In the genomic region with DNA sequence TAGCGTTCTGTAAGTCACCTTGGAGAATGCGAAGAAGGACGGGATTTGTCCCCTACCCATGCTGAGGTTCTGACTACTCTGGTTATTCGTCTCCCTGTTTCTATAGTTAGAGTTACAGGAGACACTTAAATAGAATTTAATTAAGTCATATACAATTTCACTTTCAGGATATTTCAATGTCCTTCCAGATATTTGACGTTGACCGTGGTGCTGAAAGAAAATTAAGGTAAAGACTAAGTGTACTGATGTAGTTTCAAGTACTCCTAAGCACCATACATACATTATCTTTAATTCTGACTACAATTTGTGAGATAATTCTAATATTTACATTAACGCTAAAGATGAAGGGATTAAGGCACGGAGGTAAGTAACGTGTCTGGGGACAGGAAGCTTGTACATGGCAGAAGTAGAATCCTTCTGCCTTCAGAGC, we compare ENCODE assay signal across 8 cellular contexts. TPM values are rescaled to one million over a fixed set of nuclear protein-coding genes. Genes with fewer than 3 reads are reported as not detected.
DNase-seq lines count a peak whose midpoint lies in the region; ATAC-seq, FAIRE-seq and TF ChIP-seq lines count a peak whose summit lies in the region.

No MANE protein-coding gene starts in this region.

- TF ChIP-seq RAD21 in neural cell (conservative IDR thresholded peaks at IDR 0.05), result no peak

- no peaks in the 10 kb centered on the region for H3K36me3 ChIP-seq in endocrine pancreas (ENCODE audit: control insufficient read depth, insufficient read depth, low read length)
- no peaks in the 10 kb centered on the region for H3K36me3 ChIP-seq in neural cell (ENCODE audit: insufficient read depth, low read length)

- peak; percentile 31 to 41 for DNase-seq in NCI-H526 (lab: John Stamatoyannopoulos, UW)
- no peak for DNase-seq in NCI-H526 treated with DMSO at 0.1 percent for 48 hours (lab: John Stamatoyannopoulos, UW)
- DNase-seq in GM13976 (ENCODE audit: low spot score), result no peak
- no peak for DNase-seq in urothelium cell line (ENCODE audit: low spot score)

- ATAC-seq in GM21528 (IDR thresholded peaks at IDR 0.05; ENCODE audit: low FRiP score, unreplicated experiment), result no peak

- peak overlapping the region; percentile 57 for H2AFZ ChIP-seq in neural cell (ENCODE audit: low read depth, low read length)

- H3K4me3 ChIP-seq in endocrine pancreas (ENCODE audit: control insufficient read depth, insufficient read depth, low read length) (peak overlapping the region; percentile 100), neural cell (ENCODE audit: low read length) (peak overlapping the region; percentile 85)

- no peak for TF ChIP-seq EP300 in neural cell (conservative IDR thresholded peaks at IDR 0.05; ENCODE audit: poor library complexity, severe bottlenecking)

- H3K4me1 ChIP-seq in endocrine pancreas (ENCODE audit: control insufficient read depth, insufficient read depth, low read length), result peaks cover 10% of the 10 kb centered on the region

- H3K9ac ChIP-seq in endocrine pancreas (ENCODE audit: control insufficient read depth, insufficient read depth, low read length), result peak overlapping the region; percentile 86
- H3K9ac ChIP-seq in neural cell (ENCODE audit: low read length), result peak overlapping the region; percentile 96

- no peak for FAIRE-seq in urothelium cell line (lab: Jason Lieb, UNC)

- H3K4me2 ChIP-seq in neural cell (ENCODE audit: low read length), result peak overlapping the region; percentile 79

- no peaks in the 10 kb centered on the region for H3K9me2 ChIP-seq in neural cell (ENCODE audit: insufficient read depth, low read length)

- H3K9me3 ChIP-seq in endocrine pancreas (ENCODE audit: control insufficient read depth, low read length) (no peaks in the 10 kb centered on the region), neural cell (ENCODE audit: low read length) (no peaks in the 10 kb centered on the region)

- in situ Hi-C loops in GM13976 (cut with MboI; ENCODE audit: low sequenced_read_pairs, unreplicated experiment), result no loop called here

- H3K79me2 ChIP-seq in neural cell (replicated peaks; ENCODE audit: insufficient read depth, low read length), result peaks cover 45% of the 10 kb centered on the region

- no peaks in the 10 kb centered on the region for H3F3A ChIP-seq in neural cell (ENCODE audit: insufficient read depth, low read length, poor library complexity, severe bottlenecking)

- peak overlapping the region; percentile 93 for H3K27ac ChIP-seq in neural cell (ENCODE audit: low read length)

- H3K27me3 ChIP-seq in endocrine pancreas (ENCODE audit: control insufficient read depth, insufficient read depth, low read length) (no peaks in the 10 kb centered on the region), neural cell (ENCODE audit: insufficient read depth, low read depth, low read length) (no peaks in the 10 kb centered on the region)

- TF ChIP-seq CTCF in neural cell (IDR thresholded peaks at IDR 0.05; ENCODE audit: poor library complexity, severe bottlenecking) (no peak), GM13976 (IDR thresholded peaks at IDR 0.05; ENCODE audit: borderline replicate concordance, control extremely low read depth, extremely low read depth, insufficient read depth, missing control alignments) (no peak)

- H4K20me1 ChIP-seq in neural cell (ENCODE audit: insufficient read depth), result no peaks in the 10 kb centered on the region

TF ChIP-seq in PFSK-1, 5 proteins besides CTCF, POLR2A, EP300 and RAD21:
- TF ChIP-seq FOXP2 (optimal IDR thresholded peaks at IDR 0.05; ENCODE audit: borderline replicate concordance, extremely low read depth, extremely low read length, insufficient read depth) (no peak), REST (IDR thresholded peaks at IDR 0.05; ENCODE audit: insufficient read depth in 1 of 2, low read depth in 2 of 2, low read length in 2 of 2) (peak; percentile 73 to 77; a peak in 3 of 4 replicates), POLR2AphosphoS5 (IDR thresholded peaks at IDR 0.05; ENCODE audit: low read depth, low read length) (no peak)

TF ChIP-seq in neural cell, 6 proteins besides CTCF, POLR2A, EP300 and RAD21:
- TF ChIP-seq SMC3 (conservative IDR thresholded peaks at IDR 0.05; ENCODE audit: poor library complexity), result no peak
TF ChIP-seq in neural cell: peak in this region for 0.

RNA-seq across cellular contexts. Expression of gene SLC36A4, which starts 0.4 kb away (rescaled TPM):
- 10.2 TPM for polyA plus RNA-seq in PFSK-1 (2012; ENCODE audit: insufficient read length, low read depth)
- 28.5 and 34.9 TPM in 2 replicates for polyA plus RNA-seq in neural cell
- 66.2 and 75.6 TPM in 2 replicates for polyA minus RNA-seq in neural cell

Comparison
In these comparisons a context has a peak if more than half of its experiments do, and no peak if none do; other contexts are left out.
1. DNase-seq: peak in NCI-H526 (2 of 2); none in NCI-H526 treated with DMSO at 0.1 percent for 48 hours (single experiment), GM13976 (single experiment) and urothelium cell line (single experiment).